Comparison of ENCODE assay signal across 20 cellular contexts in the genomic region with DNA sequence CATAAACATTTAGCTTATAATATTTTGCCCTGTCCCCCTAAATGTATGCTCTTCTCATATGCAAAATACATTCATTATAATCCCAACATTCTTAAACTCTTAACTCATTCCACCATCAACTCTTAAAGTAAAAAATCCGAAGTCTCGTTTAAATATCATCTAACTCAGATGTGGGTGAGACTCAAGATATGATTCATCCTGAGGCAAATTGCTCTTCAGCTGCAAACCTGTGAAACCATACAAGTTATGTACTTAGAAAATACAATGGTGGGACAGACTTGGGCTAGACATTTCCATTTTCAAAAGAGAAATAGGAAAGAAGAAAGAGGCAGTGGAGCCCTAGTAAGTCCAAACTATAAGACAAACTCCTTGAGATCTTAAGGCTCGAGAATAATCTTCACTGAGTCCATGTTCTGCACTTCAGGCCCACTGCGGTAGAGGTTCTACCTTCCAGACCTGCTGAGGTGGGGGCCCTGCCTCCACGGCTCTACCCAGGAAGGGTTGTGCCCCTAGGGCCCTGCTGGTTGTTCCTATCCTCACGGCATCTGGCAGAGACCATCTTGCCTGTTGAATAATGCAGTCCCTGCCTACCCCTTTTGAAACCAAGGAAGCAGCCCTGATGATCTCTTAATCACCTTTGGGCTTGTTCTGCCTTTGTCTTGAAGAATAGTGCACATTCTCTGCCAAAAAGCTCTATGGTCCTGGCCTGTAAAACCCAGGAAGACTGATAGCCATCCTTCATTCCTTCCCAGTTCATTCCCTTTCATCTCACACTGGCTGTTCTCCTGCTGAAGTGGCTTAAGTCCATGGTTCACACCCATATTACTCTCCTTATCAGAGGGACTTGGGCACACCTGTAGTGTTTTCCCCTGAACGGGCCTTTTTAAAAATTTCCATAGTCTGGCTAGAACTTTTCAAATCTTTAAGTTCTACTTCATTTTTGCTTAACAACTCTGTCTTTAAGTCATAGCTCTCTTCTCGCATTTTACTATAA. TPM values are rescaled to one million over a fixed set of nuclear protein-coding genes. Genes with fewer than 3 reads are reported as not detected.
DNase-seq lines count a peak whose midpoint lies in the region; ATAC-seq and TF ChIP-seq lines count a peak whose summit lies in the region.
"Had no signal": no experiment of that assay in that cellular context is flagged by ENCODE, and none has a peak within 500 bp of the region (broad histone marks: within the 10 kb centered on the region; RNA-seq: fewer than 3 reads in every experiment).

No MANE protein-coding gene starts in this region.

- no peak overlapping the region for H2AFZ ChIP-seq in IMR-90 (replicated peaks; ENCODE audit: low read length, poor library complexity)

- H4K5ac ChIP-seq in IMR-90 (ENCODE audit: low read depth, low read length): no peak overlapping the region

- peak overlapping the region; percentile 30 for H2BK5ac ChIP-seq in IMR-90 (ENCODE audit: low read depth, low read length, poor library complexity, severe bottlenecking)

- 98 to 100% methylated on average over 2 to 4 of the region's 8 CpGs for WGBS in IMR-90 (ENCODE audit: extremely low coverage in 2 of 2, insufficient read length in 1 of 2), 2 experiments
- WGBS in aorta, 2 donors: 93 to 97% methylated on average over 8 of the region's 8 CpGs

- no peaks in the 10 kb centered on the region for H3K9me3 Mint-ChIP-seq in activated CD8-positive, alpha-beta memory T cell treated with anti-CD3 and anti-CD28 coated beads, Interleukin-2, amount 10 ng/mL, durations not matched to agents 7 days and 5 days (ENCODE audit: low read depth)
- no peaks in the 10 kb centered on the region for H3K9me3 Mint-ChIP-seq in stimulated activated naive B cell treated with anti-CD40 and anti-IgM and Interleukin-4, amounts not matched to agents 10 μg/mL and 1 μg/mL and 100 μg/mL, for 72 hours
- H3K9me3 Mint-ChIP-seq: activated CD4-positive, alpha-beta T cell treated with anti-CD3 and anti-CD28 coated beads, Interleukin-2, amount 10 ng/mL, durations not matched to agents 7 days and 5 days; activated naive CD4-positive, alpha-beta T cell treated with anti-CD3 and anti-CD28 coated beads, Interleukin-2, amount 10 ng/mL, durations not matched to agents 7 days and 5 days had no signal

- no peak overlapping the region for H2AK9ac ChIP-seq in IMR-90 (replicated peaks; ENCODE audit: low read depth, low read length, poor library complexity)

- H3K9me1 ChIP-seq in IMR-90 (ENCODE audit: insufficient read depth, low read length): peaks cover 8% of the 10 kb centered on the region

- H2BK120ac ChIP-seq in IMR-90 (ENCODE audit: low read depth, low read length): peak overlapping the region; percentile 39; the same call in 1 of the 2 replicates

- no peak for TF ChIP-seq POLR2A in IMR-90 (IDR thresholded peaks at IDR 0.05; ENCODE audit: low read depth, low read length)

- H3K4me3 ChIP-seq in IMR-90 (ENCODE audit: insufficient read depth, low read depth, low read length) (no peak overlapping the region), aorta (ENCODE audit: low read length in 2 of 2) (no peak overlapping the region)
- H3K4me3 ChIP-seq: coronary artery, heart right ventricle, smooth muscle cell, stomach, upper lobe of left lung had no signal

- H4K8ac ChIP-seq in IMR-90 (ENCODE audit: low read depth in 2 of 2, low read length in 2 of 2): peak overlapping the region in 1 of 2 experiments; percentile 17; a peak in 1 of 4 replicates

- H3K56ac ChIP-seq in IMR-90 (ENCODE audit: extremely low read depth, insufficient read depth, low read length): no peak overlapping the region

- H2AK5ac ChIP-seq in IMR-90 (ENCODE audit: low read depth, low read length): no peak overlapping the region; the same call in 1 of the 2 replicates

- POLR2A ChIA-PET in IMR-90 (lab: Charles Lee; ENCODE audit: unreplicated experiment): no interaction called here

- no peak overlapping the region; the same call in 1 of the 2 replicates for H3K14ac ChIP-seq in IMR-90 (replicated peaks; ENCODE audit: low read depth, low read length)

- H3K23ac ChIP-seq in IMR-90 (ENCODE audit: low read depth, low read length): no peak overlapping the region

- peak overlapping the region; percentile 1; the same call in 1 of the 2 replicates for H2BK20ac ChIP-seq in IMR-90 (ENCODE audit: low read depth, low read length)

- H3K27me3 ChIP-seq in IMR-90 (ENCODE audit: control insufficient read depth, insufficient read depth, low read length) (no peaks in the 10 kb centered on the region), aorta (ENCODE audit: control insufficient read depth in 1 of 2, insufficient read depth in 2 of 2, low read length in 1 of 2) (no peaks in the 10 kb centered on the region)
- H3K27me3 ChIP-seq: heart right ventricle, stomach, upper lobe of left lung had no signal

- H3K79me1 ChIP-seq in IMR-90 (ENCODE audit: low read depth in 1 of 2, low read length in 2 of 2): peaks cover 7 to 23% of the 10 kb centered on the region in 2 experiments; a peak in 3 of 4 replicates

- intact Hi-C loops in IMR-90 (cut with micrococcal nuclease): loop anchor here (5.0 kb wide), 1 partner anchor 49 kb away; no protein-coding TSS in a partner anchor
- intact Hi-C loops in aorta (cut with DNase I): loop anchor here in 1 of 2 donors (5.0 kb wide), 1 partner anchor 49 kb away; no protein-coding TSS in a partner anchor

- H3K4me1 ChIP-seq in IMR-90 (ENCODE audit: control insufficient read depth, insufficient read depth, low read length) (peaks cover 11% of the 10 kb centered on the region), aorta (ENCODE audit: control insufficient read depth in 1 of 2, insufficient read depth in 2 of 2, low read length in 2 of 2) (no peaks in the 10 kb centered on the region)

- peak overlapping the region; percentile 12 for H3K27ac Mint-ChIP-seq in activated CD8-positive, alpha-beta memory T cell treated with anti-CD3 and anti-CD28 coated beads, Interleukin-2, amount 10 ng/mL, durations not matched to agents 7 days and 5 days
- peak overlapping the region; percentile 15 for H3K27ac Mint-ChIP-seq in stimulated activated naive B cell treated with anti-CD40 and anti-IgM and Interleukin-4, amounts not matched to agents 10 μg/mL and 1 μg/mL and 100 μg/mL, for 72 hours
- H3K27ac Mint-ChIP-seq: activated CD4-positive, alpha-beta T cell treated with anti-CD3 and anti-CD28 coated beads, Interleukin-2, amount 10 ng/mL, durations not matched to agents 7 days and 5 days; activated naive CD4-positive, alpha-beta T cell treated with anti-CD3 and anti-CD28 coated beads, Interleukin-2, amount 10 ng/mL, durations not matched to agents 7 days and 5 days had no signal

- in situ Hi-C loops in IMR-90 (cut with MboI; ENCODE audit: low sequenced_read_pairs): no loop called here

- dilution Hi-C loops in IMR-90 (cut with HindIII; ENCODE audit: low sequenced_read_pairs, unreplicated experiment): no loop called here

- no peak overlapping the region for H3K4me3 Mint-ChIP-seq in activated CD8-positive, alpha-beta memory T cell treated with anti-CD3 and anti-CD28 coated beads, Interleukin-2, amount 10 ng/mL, durations not matched to agents 7 days and 5 days
- H3K4me3 Mint-ChIP-seq in stimulated activated naive B cell treated with anti-CD40 and anti-IgM and Interleukin-4, amounts not matched to agents 10 μg/mL and 1 μg/mL and 100 μg/mL, for 72 hours: no peak overlapping the region
- H3K4me3 Mint-ChIP-seq: activated CD4-positive, alpha-beta T cell treated with anti-CD3 and anti-CD28 coated beads, Interleukin-2, amount 10 ng/mL, durations not matched to agents 7 days and 5 days; activated naive CD4-positive, alpha-beta T cell treated with anti-CD3 and anti-CD28 coated beads, Interleukin-2, amount 10 ng/mL, durations not matched to agents 7 days and 5 days had no signal

- H3K4me1 Mint-ChIP-seq in activated CD8-positive, alpha-beta memory T cell treated with anti-CD3 and anti-CD28 coated beads, Interleukin-2, amount 10 ng/mL, durations not matched to agents 7 days and 5 days: peaks cover 12% of the 10 kb centered on the region
- peaks cover 3 to 31% of the 10 kb centered on the region in 2 donors for H3K4me1 Mint-ChIP-seq in stimulated activated naive B cell treated with anti-CD40 and anti-IgM and Interleukin-4, amounts not matched to agents 10 μg/mL and 1 μg/mL and 100 μg/mL, for 72 hours

- H3K27ac ChIP-seq in IMR-90 (ENCODE audit: insufficient read depth, low read length) (no peak overlapping the region), aorta (ENCODE audit: low read depth in 1 of 2, low read length in 2 of 2) (no peak overlapping the region)
- H3K27ac ChIP-seq: coronary artery, heart right ventricle, upper lobe of left lung had no signal

- H4K91ac ChIP-seq in IMR-90 (ENCODE audit: insufficient read depth, low read depth, low read length): peak overlapping the region; percentile 35; the same call in 1 of the 2 replicates

- no peaks in the 10 kb centered on the region for H3K9me3 ChIP-seq in IMR-90 (ENCODE audit: control insufficient read depth, insufficient read depth, low read length)
- H3K9me3 ChIP-seq in aorta (ENCODE audit: control insufficient read depth, low read length): no peaks in the 10 kb centered on the region
- H3K9me3 ChIP-seq: heart right ventricle, stomach, upper lobe of left lung had no signal

- no TSS peak for BruUV-seq in IMR-90 (replicated peaks; lab: Mats Ljungman, UMichigan)

- H3K4ac ChIP-seq in IMR-90 (ENCODE audit: low read depth, low read length): peak overlapping the region; percentile 14; the same call in 1 of the 2 replicates

- no peaks in the 10 kb centered on the region for H4K20me1 ChIP-seq in IMR-90 (ENCODE audit: insufficient read depth, low read length)

- CTCF ChIA-PET in activated CD8-positive, alpha-beta memory T cell treated with anti-CD3 and anti-CD28 coated beads, Interleukin-2, amount 10 ng/mL, durations not matched to agents 7 days and 5 days (lab: Charles Lee): interaction anchor here (1.6 to 2.9 kb wide), 2 partner anchors 12 to 97 kb away, joined by 3 to 16 read pairs; no protein-coding TSS in a partner anchor
- CTCF ChIA-PET in IMR-90 (lab: Yijun Ruan, JAX): interaction anchor here (1.1 to 1.2 kb wide), 2 partner anchors 12 to 13 kb away, joined by 3 to 4 read pairs; no protein-coding TSS in a partner anchor

- no peak for TF ChIP-seq CTCF in IMR-90 (conservative IDR thresholded peaks at IDR 0.05; ENCODE audit: low read depth, low read length)

- no peak for DNase-seq in activated CD8-positive, alpha-beta memory T cell treated with anti-CD3 and anti-CD28 coated beads, Interleukin-2, amount 10 ng/mL, durations not matched to agents 7 days and 5 days
- DNase-seq in activated CD8-positive, alpha-beta memory T cell treated with anti-CD3 and anti-CD28 coated beads, Interleukin-2, amount 50 U/mL, for 4 hours: no peak
- DNase-seq in IMR-90: peak; percentile 70
- peak; percentile 43 for DNase-seq in fibroblast of peridontal ligament (ENCODE audit: extremely low read depth)
- DNase-seq in stimulated activated naive B cell treated with anti-CD40 and anti-IgM and Interleukin-4, amounts not matched to agents 10 μg/mL and 1 μg/mL and 100 μg/mL, for 72 hours: no peak
- DNase-seq in aorta: no peak
- DNase-seq in HT-29 (ENCODE audit: low spot score): no peak
- DNase-seq: activated CD4-positive, alpha-beta T cell treated with anti-CD3 and anti-CD28 coated beads, Interleukin-2, amount 10 ng/mL, durations not matched to agents 7 days and 5 days; activated naive CD4-positive, alpha-beta T cell treated with anti-CD3 and anti-CD28 coated beads, Interleukin-2, amount 10 ng/mL, durations not matched to agents 7 days and 5 days; heart right ventricle; left ventricle myocardium superior; NCI-H187; PC-3; SHP77 treated with DMSO at 0.1 percent for 48 hours; stimulated activated CD4-positive, alpha-beta T cell treated with anti-CD3 and anti-CD28 coated beads, Interleukin-2, amount 100 ng/mL, for 48 hours; stomach; upper lobe of left lung had no signal

- TF ChIP-seq RAD21 in IMR-90 (IDR thresholded peaks at IDR 0.05; ENCODE audit: low read length): no peak

- ATAC-seq in activated CD8-positive, alpha-beta memory T cell treated with anti-CD3 and anti-CD28 coated beads, Interleukin-2, amount 10 ng/mL, durations not matched to agents 7 days and 5 days: peak; percentile 60
- ATAC-seq in IMR-90 (ENCODE audit: low read depth) (peak; percentile 30), GM18873 (IDR thresholded peaks at IDR 0.05; ENCODE audit: low FRiP score, unreplicated experiment) (no peak), aorta (ENCODE audit: low FRiP score) (no peak)
- no peak for ATAC-seq in stimulated activated naive B cell treated with anti-CD40 and anti-IgM and Interleukin-4, amounts not matched to agents 10 μg/mL and 1 μg/mL and 100 μg/mL, for 72 hours (replicated peaks)
- ATAC-seq: heart right ventricle, left ventricle myocardium superior, PC-3 had no signal

- peak overlapping the region; percentile 9 for H3K18ac ChIP-seq in IMR-90 (ENCODE audit: low read depth, low read length)

- H3K36me3 ChIP-seq in IMR-90 (ENCODE audit: control insufficient read depth, insufficient read depth, low read length) (no peaks in the 10 kb centered on the region), aorta (ENCODE audit: control insufficient read depth in 1 of 2, insufficient read depth in 2 of 2, low read length in 1 of 2) (no peaks in the 10 kb centered on the region)
- H3K36me3 ChIP-seq: heart right ventricle, stomach, upper lobe of left lung had no signal

- no peak overlapping the region for H3K9ac ChIP-seq in IMR-90 (ENCODE audit: low read depth, low read length)

- H3K27me3 Mint-ChIP-seq in activated CD8-positive, alpha-beta memory T cell treated with anti-CD3 and anti-CD28 coated beads, Interleukin-2, amount 10 ng/mL, durations not matched to agents 7 days and 5 days: no peaks in the 10 kb centered on the region
- no peaks in the 10 kb centered on the region for H3K27me3 Mint-ChIP-seq in stimulated activated naive B cell treated with anti-CD40 and anti-IgM and Interleukin-4, amounts not matched to agents 10 μg/mL and 1 μg/mL and 100 μg/mL, for 72 hours
- H3K27me3 Mint-ChIP-seq: activated CD4-positive, alpha-beta T cell treated with anti-CD3 and anti-CD28 coated beads, Interleukin-2, amount 10 ng/mL, durations not matched to agents 7 days and 5 days; activated naive CD4-positive, alpha-beta T cell treated with anti-CD3 and anti-CD28 coated beads, Interleukin-2, amount 10 ng/mL, durations not matched to agents 7 days and 5 days had no signal

- peaks cover 1% of the 10 kb centered on the region for H3K36me3 Mint-ChIP-seq in activated CD8-positive, alpha-beta memory T cell treated with anti-CD3 and anti-CD28 coated beads, Interleukin-2, amount 10 ng/mL, durations not matched to agents 7 days and 5 days
- H3K36me3 Mint-ChIP-seq in stimulated activated naive B cell treated with anti-CD40 and anti-IgM and Interleukin-4, amounts not matched to agents 10 μg/mL and 1 μg/mL and 100 μg/mL, for 72 hours: peaks cover 30 to 50% of the 10 kb centered on the region in 2 donors
- H3K36me3 Mint-ChIP-seq: activated naive CD4-positive, alpha-beta T cell treated with anti-CD3 and anti-CD28 coated beads, Interleukin-2, amount 10 ng/mL, durations not matched to agents 7 days and 5 days had no signal

- H3K4me2 ChIP-seq in IMR-90 (ENCODE audit: low read depth, low read length): no peak overlapping the region
- H3K4me2 ChIP-seq: smooth muscle cell had no signal

- no peak overlapping the region; the same call in 2 of the 3 replicates for H2BK15ac ChIP-seq in IMR-90 (ENCODE audit: low read depth, low read length)

RNA-seq across cellular contexts. Expression of gene INPP5F, which starts 37.3 kb away (rescaled TPM):
- total RNA-seq in activated CD8-positive, alpha-beta memory T cell treated with anti-CD3 and anti-CD28 coated beads, Interleukin-2, amount 10 ng/mL, durations not matched to agents 7 days and 5 days: 10 to 100 TPM; 17.4 to 32.0 TPM
- total RNA-seq in IMR-90 (2012; rRNA removed) (29.6 and 35.3 TPM in 2 replicates), aorta (10 to 100 TPM; 23.1 to 23.9 TPM)
- polyA plus RNA-seq in IMR-90 (2012; rRNA removed) (16.3 and 19.0 TPM in 2 replicates), aorta (10 to 100 TPM in 1 of 2 donors, 1 to 10 TPM in 1; 6.9 to 13.4 TPM)
- 4.7 and 7.0 TPM in 2 replicates for polyA plus RNA-seq in IMR-90 (2012; cell fraction: cytosol; rRNA removed)
- polyA plus RNA-seq in IMR-90 (2012; cell fraction: nucleus; rRNA removed; ENCODE audit: low replicate concordance): 3.1 and 20.5 TPM in 2 replicates
- total RNA-seq in HT-29 (2014; rRNA removed; shearing (Covaris generic)): 5.6 and 5.8 TPM in 2 replicates

Comparison
In these comparisons a context has a peak if more than half of its experiments do, and no peak if none do; other contexts are left out.
1. ATAC-seq: peak in activated CD8-positive, alpha-beta memory T cell treated with anti-CD3 and anti-CD28 coated beads, Interleukin-2, amount 10 ng/mL, durations not matched to agents 7 days and 5 days (single experiment) and IMR-90 (single experiment); none in stimulated activated naive B cell treated with anti-CD40 and anti-IgM and Interleukin-4, amounts not matched to agents 10 μg/mL and 1 μg/mL and 100 μg/mL, for 72 hours (0 of 2), GM18873 (single experiment) and aorta (single experiment).
2. DNase-seq: peak in IMR-90 (single experiment) and fibroblast of peridontal ligament (single experiment); none in activated CD8-positive, alpha-beta memory T cell treated with anti-CD3 and anti-CD28 coated beads, Interleukin-2, amount 10 ng/mL, durations not matched to agents 7 days and 5 days (single experiment), activated CD8-positive, alpha-beta memory T cell treated with anti-CD3 and anti-CD28 coated beads, Interleukin-2, amount 50 U/mL, for 4 hours (single experiment), stimulated activated naive B cell treated with anti-CD40 and anti-IgM and Interleukin-4, amounts not matched to agents 10 μg/mL and 1 μg/mL and 100 μg/mL, for 72 hours (single experiment), aorta (0 of 2) and HT-29 (single experiment).